Comparison of ENCODE assay signal across 1 cellular context in genomic region chr20:62820962-62821725, GRCh38.
TF ChIP-seq lines count a peak whose summit lies in the region.

No MANE protein-coding gene starts in this region.

TF ChIP-seq in HEK293, 187 proteins besides CTCF, POLR2A, EP300 and RAD21 (continued from another document):
- no peak for TF ChIP-seq ZNF488 (tag by site-specific recombination; IDR thresholded peaks at IDR 0.05)
- TF ChIP-seq ZNF174 (tag by site-specific recombination; IDR thresholded peaks at IDR 0.05): no peak
- no peak for TF ChIP-seq GFI1B (tag by site-specific recombination; IDR thresholded peaks at IDR 0.05)
- no peak for TF ChIP-seq ZNF530 (tag by site-specific recombination; IDR thresholded peaks at IDR 0.05; ENCODE audit: low read depth)
- TF ChIP-seq ZNF112 (tag by site-specific recombination; IDR thresholded peaks at IDR 0.05): no peak
- no peak for TF ChIP-seq ZNF639 (tag by site-specific recombination; IDR thresholded peaks at IDR 0.05)
- no peak for TF ChIP-seq ZFP3 (tag by site-specific recombination; IDR thresholded peaks at IDR 0.05; ENCODE audit: low read depth)
- TF ChIP-seq ZNF610 (tag by site-specific recombination; IDR thresholded peaks at IDR 0.05; ENCODE audit: borderline replicate concordance): no peak
- TF ChIP-seq SP3 (tag by site-specific recombination; IDR thresholded peaks at IDR 0.05): no peak
- TF ChIP-seq ZNF548 (tag by site-specific recombination; IDR thresholded peaks at IDR 0.05): no peak
- no peak for TF ChIP-seq ZNF664 (tag by site-specific recombination; IDR thresholded peaks at IDR 0.05)
